Comparison of ENCODE assay signal across 8 cellular contexts in genomic region chr15:64246364-64247189, GRCh38.
A peak's percentile ranks its signal among the peaks of the same experiment; 100 is the strongest.
DNase-seq lines count a peak whose midpoint lies in the region; ATAC-seq and TF ChIP-seq lines count a peak whose summit lies in the region.

No MANE protein-coding gene starts in this region.

- H3K4me1 ChIP-seq in skeletal muscle satellite cell (ENCODE audit: control insufficient read depth, insufficient read depth, low read length), result peaks cover 48% of the 10 kb centered on the region

- TF ChIP-seq CTCF in epithelial cell of proximal tubule (conservative IDR thresholded peaks at IDR 0.05; ENCODE audit: low read depth, low read length), result no peak

- H3K9me3 ChIP-seq in skeletal muscle satellite cell (replicated peaks; ENCODE audit: low read length), result no peaks in the 10 kb centered on the region

- no peaks in the 10 kb centered on the region for H3K27me3 ChIP-seq in skeletal muscle satellite cell (ENCODE audit: control insufficient read depth, insufficient read depth, low read length)

- no peaks in the 10 kb centered on the region for H3K36me3 ChIP-seq in skeletal muscle satellite cell (ENCODE audit: insufficient read depth, low read length)

- peak overlapping the region; percentile 47 for H3K9ac ChIP-seq in skeletal muscle satellite cell (ENCODE audit: low read depth, low read length)

- H3K4me3 ChIP-seq in epithelial cell of proximal tubule (ENCODE audit: low read depth, low read length) (peak overlapping the region; percentile 14), skeletal muscle satellite cell (ENCODE audit: low read length) (peak overlapping the region; percentile 13)

- DNase-seq in SIG-M5 treated with dmso at 0.1 percent for 504 hours (lab: John Stamatoyannopoulos, UW; ENCODE audit: unreplicated experiment), result peak; percentile 15
- no peak for DNase-seq in SIG-M5 (lab: John Stamatoyannopoulos, UW)
- DNase-seq in SW480 (ENCODE audit: low spot score), result peak; percentile 92
- peak; percentile 90 for DNase-seq in epithelial cell of proximal tubule (ENCODE audit: low read depth)
- no peak for DNase-seq in DMS114 treated with DMSO at 0.1 percent for 48 hours (lab: John Stamatoyannopoulos, UW; ENCODE audit: unreplicated experiment)

- peak overlapping the region; percentile 42 for H3K4me2 ChIP-seq in skeletal muscle satellite cell (ENCODE audit: low read length)

- ATAC-seq in GM21526 (IDR thresholded peaks at IDR 0.05; ENCODE audit: low FRiP score, unreplicated experiment) (peak; percentile 88), HG03575 (IDR thresholded peaks at IDR 0.05; ENCODE audit: extremely low read depth, insufficient number of reproducible peaks, low FRiP score, unreplicated experiment) (peak; percentile 59)

Comparison
In these comparisons a context has a peak if more than half of its experiments do, and no peak if none do; other contexts are left out.
1. DNase-seq: peak in SIG-M5 treated with dmso at 0.1 percent for 504 hours (single experiment), SW480 (single experiment) and epithelial cell of proximal tubule (single experiment); none in SIG-M5 (single experiment) and DMS114 treated with DMSO at 0.1 percent for 48 hours (single experiment).